ENCODE assay signal across 11 cellular contexts in genomic region chrX:7068939-7069367, GRCh38.
DNase-seq lines count a peak whose midpoint lies in the region; ATAC-seq and TF ChIP-seq lines count a peak whose summit lies in the region.
"Had no signal": no experiment of that assay in that cellular context is flagged by ENCODE, and none has a peak within 500 bp of the region (broad histone marks: within the 10 kb centered on the region; RNA-seq: fewer than 3 reads in every experiment).

No MANE protein-coding gene starts in this region.

- H3K4me3 ChIP-seq in gastroesophageal sphincter, result no peak overlapping the region

- no peaks in the 10 kb centered on the region for H3K27me3 ChIP-seq in gastroesophageal sphincter

- peaks cover 10% of the 10 kb centered on the region for H3K4me1 Mint-ChIP-seq in activated naive CD8-positive, alpha-beta T cell treated with anti-CD3 and anti-CD28 coated beads, Interleukin-2, amount 10 ng/mL, durations not matched to agents 7 days and 5 days
- H3K4me1 Mint-ChIP-seq in natural killer cell treated with Interleukin-12 subunit alpha and Interleukin-12 subunit beta and Interleukin-15 and Interleukin-18, amount 100 ng/mL, for 72 hours (ENCODE audit: low read depth in 2 of 2), result peaks cover 12 to 33% of the 10 kb centered on the region in 2 donors

- no peaks in the 10 kb centered on the region for H3K9me3 ChIP-seq in gastroesophageal sphincter

- WGBS in gastroesophageal sphincter (ENCODE audit: low coverage in 1 of 2), 2 donors, result no CpG with 5 or more reads among the region's 10 CpGs

- DNase-seq in DMS 273 (lab: John Stamatoyannopoulos, UW; ENCODE audit: unreplicated experiment), result peak; percentile 53
- DNase-seq in DMS 273 treated with DMSO at 0.1 percent for 48 hours (lab: John Stamatoyannopoulos, UW), result no peak
- DNase-seq in activated naive CD8-positive, alpha-beta T cell treated with anti-CD3 and anti-CD28 coated beads, Interleukin-2, amount 10 ng/mL, durations not matched to agents 7 days and 5 days, result peak; percentile 38
- no peak for DNase-seq in natural killer cell treated with Interleukin-12 subunit alpha and Interleukin-12 subunit beta and Interleukin-15 and Interleukin-18, amount 100 ng/mL, for 72 hours (ENCODE audit: low spot score)
- no peak for DNase-seq in DMS153 (lab: John Stamatoyannopoulos, UW)
- no peak for DNase-seq in glomerular visceral epithelial cell (ENCODE audit: extremely low spot score)
- DNase-seq: mesenchymal stem cell, NCI-H524 treated with DMSO at 0.1 percent for 48 hours had no signal

- no peaks in the 10 kb centered on the region for H3K4me1 ChIP-seq in gastroesophageal sphincter

- peak overlapping the region; percentile 42 for H3K4me3 Mint-ChIP-seq in activated naive CD8-positive, alpha-beta T cell treated with anti-CD3 and anti-CD28 coated beads, Interleukin-2, amount 10 ng/mL, durations not matched to agents 7 days and 5 days
- peak overlapping the region; percentile 43 for H3K4me3 Mint-ChIP-seq in natural killer cell treated with Interleukin-12 subunit alpha and Interleukin-12 subunit beta and Interleukin-15 and Interleukin-18, amount 100 ng/mL, for 72 hours

- no peak overlapping the region for H3K27ac ChIP-seq in gastroesophageal sphincter
- H3K27ac ChIP-seq: 22Rv1 had no signal

- H3K36me3 Mint-ChIP-seq in activated naive CD8-positive, alpha-beta T cell treated with anti-CD3 and anti-CD28 coated beads, Interleukin-2, amount 10 ng/mL, durations not matched to agents 7 days and 5 days, result peaks cover 13% of the 10 kb centered on the region
- H3K36me3 Mint-ChIP-seq in natural killer cell treated with Interleukin-12 subunit alpha and Interleukin-12 subunit beta and Interleukin-15 and Interleukin-18, amount 100 ng/mL, for 72 hours, result no peaks in the 10 kb centered on the region

- ATAC-seq in HG02678 (IDR thresholded peaks at IDR 0.05; ENCODE audit: unreplicated experiment) (peak; percentile 59), gastroesophageal sphincter (no peak)
- no peak for ATAC-seq in activated naive CD8-positive, alpha-beta T cell treated with anti-CD3 and anti-CD28 coated beads, Interleukin-2, amount 10 ng/mL, durations not matched to agents 7 days and 5 days (ENCODE audit: low read depth)
- ATAC-seq in natural killer cell treated with Interleukin-12 subunit alpha and Interleukin-12 subunit beta and Interleukin-15 and Interleukin-18, amount 100 ng/mL, for 72 hours, result peak in 1 of 2 donors; percentile 71

- POLR2A ChIA-PET in activated naive CD8-positive, alpha-beta T cell treated with anti-CD3 and anti-CD28 coated beads, Interleukin-2, amount 10 ng/mL, durations not matched to agents 7 days and 5 days (lab: Charles Lee), result no interaction called here

- TF ChIP-seq CTCF in gastroesophageal sphincter (IDR thresholded peaks at IDR 0.05), result no peak

- H3K27ac Mint-ChIP-seq in activated naive CD8-positive, alpha-beta T cell treated with anti-CD3 and anti-CD28 coated beads, Interleukin-2, amount 10 ng/mL, durations not matched to agents 7 days and 5 days, result peak overlapping the region; percentile 73
- H3K27ac Mint-ChIP-seq in natural killer cell treated with Interleukin-12 subunit alpha and Interleukin-12 subunit beta and Interleukin-15 and Interleukin-18, amount 100 ng/mL, for 72 hours, result peak overlapping the region; percentile 9 to 43

- no peak for TF ChIP-seq POLR2A in gastroesophageal sphincter (IDR thresholded peaks at IDR 0.05)

- no peaks in the 10 kb centered on the region for H3K9me3 Mint-ChIP-seq in activated naive CD8-positive, alpha-beta T cell treated with anti-CD3 and anti-CD28 coated beads, Interleukin-2, amount 10 ng/mL, durations not matched to agents 7 days and 5 days
- H3K9me3 Mint-ChIP-seq in natural killer cell treated with Interleukin-12 subunit alpha and Interleukin-12 subunit beta and Interleukin-15 and Interleukin-18, amount 100 ng/mL, for 72 hours, result no peaks in the 10 kb centered on the region

- H3K36me3 ChIP-seq in gastroesophageal sphincter, result no peaks in the 10 kb centered on the region

- no peaks in the 10 kb centered on the region for H3K27me3 Mint-ChIP-seq in activated naive CD8-positive, alpha-beta T cell treated with anti-CD3 and anti-CD28 coated beads, Interleukin-2, amount 10 ng/mL, durations not matched to agents 7 days and 5 days
- no peaks in the 10 kb centered on the region for H3K27me3 Mint-ChIP-seq in natural killer cell treated with Interleukin-12 subunit alpha and Interleukin-12 subunit beta and Interleukin-15 and Interleukin-18, amount 100 ng/mL, for 72 hours

- no peak for TF ChIP-seq EP300 in gastroesophageal sphincter (IDR thresholded peaks at IDR 0.05)

Comparison
In these comparisons a context has a peak if more than half of its experiments do, and no peak if none do; other contexts are left out.
1. DNase-seq: peak in DMS 273 (single experiment) and activated naive CD8-positive, alpha-beta T cell treated with anti-CD3 and anti-CD28 coated beads, Interleukin-2, amount 10 ng/mL, durations not matched to agents 7 days and 5 days (single experiment); none in DMS 273 treated with DMSO at 0.1 percent for 48 hours (single experiment), natural killer cell treated with Interleukin-12 subunit alpha and Interleukin-12 subunit beta and Interleukin-15 and Interleukin-18, amount 100 ng/mL, for 72 hours (single experiment), DMS153 (single experiment) and glomerular visceral epithelial cell (single experiment).